ENCODE assay signal across 8 cellular contexts in genomic region chr17:38799501-38800236, GRCh38. TPM values are rescaled to one million over a fixed set of nuclear protein-coding genes. Genes with fewer than 3 reads are reported as not detected.
A peak's percentile ranks its signal among the peaks of the same experiment; 100 is the strongest.
DNase-seq lines count a peak whose midpoint lies in the region; ATAC-seq, FAIRE-seq and TF ChIP-seq lines count a peak whose summit lies in the region.

Gene PIP4K2B, minus strand, starts transcription at chr17:38799556. Its CDS starts 132 bp downstream, at chr17:38799424.

- H4K20me1 ChIP-seq in Loucy (ENCODE audit: insufficient read depth, low read length, poor library complexity, severe bottlenecking) = peaks cover 27% of the 10 kb centered on the region

- H3K9me2 ChIP-seq in Loucy (replicated peaks; ENCODE audit: low read depth, low read length) = no peaks in the 10 kb centered on the region

- FAIRE-seq in H54 (lab: Jason Lieb, UNC) = no peak

- no peaks in the 10 kb centered on the region for H3K27me3 Mint-ChIP-seq in activated T-helper 2 cell treated with anti-CD3 and anti-CD28 coated beads, Interferon-gamma antibody, Interleukin-2, Interleukin-4, amounts not matched to agents 10 μg/mL and 5 μg/mL and 100 μg/mL, durations not matched to agents 14 hours and 24 hours and 36 hours (ENCODE audit: low read depth)
- H3K27me3 Mint-ChIP-seq in naive thymus-derived CD8-positive, alpha-beta T cell = no peaks in the 10 kb centered on the region
- H3K27me3 Mint-ChIP-seq in stimulated activated naive B cell treated with anti-CD40 and anti-IgM and Interleukin-4, amounts not matched to agents 10 μg/mL and 1 μg/mL and 100 μg/mL, for 72 hours = no peaks in the 10 kb centered on the region

- POLR2A ChIA-PET in naive thymus-derived CD8-positive, alpha-beta T cell (lab: Charles Lee) = interaction anchor here (0.6 to 2.1 kb wide), 9 partner anchors 20 to 651 kb away, joined by 3 to 10 read pairs (median 5); partner anchors contain the start of genes CWC25, LASP1, MED1 and MLLT6

- H3K27me3 ChIP-seq in Loucy (ENCODE audit: insufficient read depth, low read length, poor library complexity, severe bottlenecking) (no peaks in the 10 kb centered on the region), RWPE2 (ENCODE audit: insufficient read depth, poor library complexity, severe bottlenecking) (no peaks in the 10 kb centered on the region)

- H3K36me3 Mint-ChIP-seq in activated T-helper 2 cell treated with anti-CD3 and anti-CD28 coated beads, Interferon-gamma antibody, Interleukin-2, Interleukin-4, amounts not matched to agents 10 μg/mL and 5 μg/mL and 100 μg/mL, durations not matched to agents 14 hours and 24 hours and 36 hours (ENCODE audit: low read depth) = peaks cover 62% of the 10 kb centered on the region
- peaks cover 7 to 54% (median 14%) of the 10 kb centered on the region in 3 donors for H3K36me3 Mint-ChIP-seq in naive thymus-derived CD8-positive, alpha-beta T cell
- peaks cover 34 to 49% of the 10 kb centered on the region in 2 donors for H3K36me3 Mint-ChIP-seq in stimulated activated naive B cell treated with anti-CD40 and anti-IgM and Interleukin-4, amounts not matched to agents 10 μg/mL and 1 μg/mL and 100 μg/mL, for 72 hours

- H3K9me3 ChIP-seq in Loucy (ENCODE audit: insufficient read depth, low read depth, low read length) (no peaks in the 10 kb centered on the region), RWPE2 (ENCODE audit: severe bottlenecking) (no peaks in the 10 kb centered on the region)

- H3K27ac ChIP-seq in RWPE2 (ENCODE audit: poor library complexity, severe bottlenecking) = peak within 1 kb of the TSS; percentile 86

- intact Hi-C loops in activated T-helper 2 cell treated with anti-CD3 and anti-CD28 coated beads, Interferon-gamma antibody, Interleukin-2, Interleukin-4, amounts not matched to agents 10 μg/mL and 5 μg/mL and 100 μg/mL, durations not matched to agents 14 hours and 24 hours and 36 hours (cut with micrococcal nuclease) = loop anchor here (1.0 to 5.0 kb wide), 3 partner anchors 47 to 353 kb away; partner anchors contain the start of genes PLXDC1 and PSMB3

- ATAC-seq in RWPE2 (ENCODE audit: low read depth) = peak; percentile 89
- peak; percentile 76 for ATAC-seq in naive thymus-derived CD8-positive, alpha-beta T cell
- ATAC-seq in stimulated activated naive B cell treated with anti-CD40 and anti-IgM and Interleukin-4, amounts not matched to agents 10 μg/mL and 1 μg/mL and 100 μg/mL, for 72 hours (replicated peaks) = peak; percentile 86 to 87

- peaks cover 33% of the 10 kb centered on the region for H3K4me1 ChIP-seq in Loucy (ENCODE audit: insufficient read depth, low read length, poor library complexity, severe bottlenecking)
- H3K4me1 ChIP-seq in RWPE2 (ENCODE audit: insufficient read depth, poor library complexity, severe bottlenecking) = peaks cover 7% of the 10 kb centered on the region

- H2AFZ ChIP-seq in Loucy (ENCODE audit: low read length) = peak within 1 kb of the TSS; percentile 90

- peaks cover 44% of the 10 kb centered on the region for H3K79me2 ChIP-seq in Loucy (ENCODE audit: insufficient read depth, low read length)

- H3K4me2 ChIP-seq in Loucy (ENCODE audit: low read depth, low read length, poor library complexity, severe bottlenecking) = peak within 1 kb of the TSS; percentile 99

- TF ChIP-seq POLR2A in H54 (IDR thresholded peaks at IDR 0.05; ENCODE audit: low read depth, low read length) = peak; percentile 57; the same call in 1 of the 2 replicates

- H3K4me3 ChIP-seq in Loucy (ENCODE audit: low read length, poor library complexity, severe bottlenecking) (peak within 1 kb of the TSS; percentile 91), RWPE2 (ENCODE audit: severe bottlenecking) (peak within 1 kb of the TSS; percentile 99), fibroblast of mammary gland (ENCODE audit: control insufficient read depth, low read depth, low read length) (peak within 1 kb of the TSS; percentile 77)

- H3F3A ChIP-seq in Loucy (ENCODE audit: low read depth) = no peaks in the 10 kb centered on the region

- TF ChIP-seq CTCF in Loucy (conservative IDR thresholded peaks at IDR 0.05; ENCODE audit: low read length) (no peak), RWPE2 (IDR thresholded peaks at IDR 0.05; ENCODE audit: poor library complexity, severe bottlenecking) (no peak), fibroblast of mammary gland (conservative IDR thresholded peaks at IDR 0.05; ENCODE audit: control insufficient read depth, insufficient read depth, low read depth, low read length) (no peak)

- DNase-seq in EL = peak; percentile 99
- peak; percentile 96 for DNase-seq in H54 (ENCODE audit: insufficient read length, low spot score)
- peak; percentile 96 for DNase-seq in RWPE2 (ENCODE audit: low spot score)
- DNase-seq in activated T-helper 2 cell treated with anti-CD3 and anti-CD28 coated beads, Interferon-gamma antibody, Interleukin-2, Interleukin-4, amounts not matched to agents 10 μg/mL and 5 μg/mL and 100 μg/mL, durations not matched to agents 14 hours and 24 hours and 36 hours (ENCODE audit: low spot score) = peak; percentile 86
- peak; percentile 97 for DNase-seq in fibroblast of mammary gland (ENCODE audit: low read depth)
- peak; percentile 69 to 90 (median 80) for DNase-seq in naive thymus-derived CD8-positive, alpha-beta T cell
- peak; percentile 90 for DNase-seq in stimulated activated naive B cell treated with anti-CD40 and anti-IgM and Interleukin-4, amounts not matched to agents 10 μg/mL and 1 μg/mL and 100 μg/mL, for 72 hours

- H3K36me3 ChIP-seq in Loucy (ENCODE audit: insufficient read depth, low read length) (peaks cover 35% of the 10 kb centered on the region), RWPE2 (ENCODE audit: low read depth) (peaks cover 42% of the 10 kb centered on the region)

- H3K9me3 Mint-ChIP-seq in activated T-helper 2 cell treated with anti-CD3 and anti-CD28 coated beads, Interferon-gamma antibody, Interleukin-2, Interleukin-4, amounts not matched to agents 10 μg/mL and 5 μg/mL and 100 μg/mL, durations not matched to agents 14 hours and 24 hours and 36 hours = no peaks in the 10 kb centered on the region
- H3K9me3 Mint-ChIP-seq in naive thymus-derived CD8-positive, alpha-beta T cell = no peaks in the 10 kb centered on the region
- no peaks in the 10 kb centered on the region for H3K9me3 Mint-ChIP-seq in stimulated activated naive B cell treated with anti-CD40 and anti-IgM and Interleukin-4, amounts not matched to agents 10 μg/mL and 1 μg/mL and 100 μg/mL, for 72 hours

- H3K9ac ChIP-seq in Loucy (ENCODE audit: low read depth, low read length, poor library complexity, severe bottlenecking) = peak within 1 kb of the TSS; percentile 86

- H3K4me3 Mint-ChIP-seq in activated T-helper 2 cell treated with anti-CD3 and anti-CD28 coated beads, Interferon-gamma antibody, Interleukin-2, Interleukin-4, amounts not matched to agents 10 μg/mL and 5 μg/mL and 100 μg/mL, durations not matched to agents 14 hours and 24 hours and 36 hours (ENCODE audit: low read depth) = peak within 1 kb of the TSS; percentile 98
- peak within 1 kb of the TSS; percentile 87 to 98 (median 94) for H3K4me3 Mint-ChIP-seq in naive thymus-derived CD8-positive, alpha-beta T cell
- peak within 1 kb of the TSS; percentile 96 to 99 for H3K4me3 Mint-ChIP-seq in stimulated activated naive B cell treated with anti-CD40 and anti-IgM and Interleukin-4, amounts not matched to agents 10 μg/mL and 1 μg/mL and 100 μg/mL, for 72 hours

- H3K4me1 Mint-ChIP-seq in activated T-helper 2 cell treated with anti-CD3 and anti-CD28 coated beads, Interferon-gamma antibody, Interleukin-2, Interleukin-4, amounts not matched to agents 10 μg/mL and 5 μg/mL and 100 μg/mL, durations not matched to agents 14 hours and 24 hours and 36 hours (ENCODE audit: low read depth) = peaks cover 30% of the 10 kb centered on the region
- peaks cover 31 to 43% (median 43%) of the 10 kb centered on the region in 4 donors for H3K4me1 Mint-ChIP-seq in naive thymus-derived CD8-positive, alpha-beta T cell
- peaks cover 35 to 46% of the 10 kb centered on the region in 2 donors for H3K4me1 Mint-ChIP-seq in stimulated activated naive B cell treated with anti-CD40 and anti-IgM and Interleukin-4, amounts not matched to agents 10 μg/mL and 1 μg/mL and 100 μg/mL, for 72 hours

- peak within 1 kb of the TSS; percentile 91 for H3K27ac Mint-ChIP-seq in activated T-helper 2 cell treated with anti-CD3 and anti-CD28 coated beads, Interferon-gamma antibody, Interleukin-2, Interleukin-4, amounts not matched to agents 10 μg/mL and 5 μg/mL and 100 μg/mL, durations not matched to agents 14 hours and 24 hours and 36 hours
- H3K27ac Mint-ChIP-seq in naive thymus-derived CD8-positive, alpha-beta T cell = peak within 1 kb of the TSS; percentile 81 to 96 (median 94)
- peak within 1 kb of the TSS; percentile 95 for H3K27ac Mint-ChIP-seq in stimulated activated naive B cell treated with anti-CD40 and anti-IgM and Interleukin-4, amounts not matched to agents 10 μg/mL and 1 μg/mL and 100 μg/mL, for 72 hours

RNA-seq across cellular contexts. Expression of gene PIP4K2B, which starts in this region (rescaled TPM):
- total RNA-seq in activated T-helper 2 cell treated with anti-CD3 and anti-CD28 coated beads, Interferon-gamma antibody, Interleukin-2, Interleukin-4, amounts not matched to agents 10 μg/mL and 5 μg/mL and 100 μg/mL, durations not matched to agents 14 hours and 24 hours and 36 hours = 35.3 and 45.3 TPM in 2 replicates
- 10 to 100 TPM; 58.2 to 64.2 TPM for total RNA-seq in naive thymus-derived CD8-positive, alpha-beta T cell
- 10 to 100 TPM; 11.8 to 17.8 (median 16.5) TPM for polyA plus RNA-seq in naive thymus-derived CD8-positive, alpha-beta T cell

Comparison
In these comparisons a context has a peak if more than half of its experiments do, and no peak if none do; other contexts are left out.
1. Peak in every context shown above with its lines: DNase-seq, ATAC-seq, H3K4me3 ChIP-seq and H3K27ac ChIP-seq.